ENCODE assay signal across 2 cellular contexts in genomic region chr3:156407617-156408225, GRCh38.
A peak's percentile ranks its signal among the peaks of the same experiment; 100 is the strongest.
TF ChIP-seq lines count a peak whose summit lies in the region.

No MANE protein-coding gene starts in this region.

TF ChIP-seq in K562, 482 proteins besides CTCF, POLR2A, EP300 and RAD21 (continued from another document):
- peak; percentile 23; the same call in 1 of the 2 replicates for TF ChIP-seq PKNOX1 (IDR thresholded peaks at IDR 0.05)
- TF ChIP-seq THRA (IDR thresholded peaks at IDR 0.05) = no peak
- no peak for TF ChIP-seq CLOCK (CRISPR knock-in tag; IDR thresholded peaks at IDR 0.05; ENCODE audit: borderline replicate concordance)

TF ChIP-seq in neural cell, 6 proteins besides CTCF, POLR2A, EP300 and RAD21 (continued from another document):
- TF ChIP-seq REST (IDR thresholded peaks at IDR 0.05; ENCODE audit: borderline replicate concordance) = no peak
- no peak for TF ChIP-seq MXI1 (conservative IDR thresholded peaks at IDR 0.05; ENCODE audit: poor library complexity, severe bottlenecking)
TF ChIP-seq in neural cell: peak in this region for 0.
